In the genomic region with DNA sequence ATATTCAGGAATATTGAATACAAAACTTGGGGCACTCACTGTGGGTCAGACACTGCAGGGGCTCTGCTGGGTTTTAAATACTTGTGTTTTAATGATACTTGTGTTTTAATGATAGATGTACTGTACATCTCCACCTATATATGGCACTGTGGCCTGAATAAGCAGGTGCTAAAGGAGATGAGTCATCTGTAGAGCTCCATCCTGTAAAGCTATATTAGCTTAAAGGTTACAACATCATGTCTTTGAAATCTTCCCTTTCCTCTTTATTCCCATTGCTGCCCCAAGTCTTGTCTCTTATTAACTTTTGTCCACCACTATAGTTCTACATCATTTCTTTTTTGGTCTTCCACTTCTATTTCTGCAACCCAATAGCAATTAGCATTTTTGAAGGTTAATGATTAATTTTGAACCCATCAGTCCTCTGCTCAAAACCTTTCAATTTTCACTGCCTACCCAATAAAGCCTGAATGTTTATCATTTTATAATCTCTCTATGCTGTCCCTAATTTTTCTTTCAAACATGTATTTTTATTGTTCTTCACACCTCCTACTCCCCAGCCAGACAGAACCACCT, we compare ENCODE assay signal across 15 cellular contexts.
DNase-seq lines count a peak whose midpoint lies in the region; ATAC-seq and TF ChIP-seq lines count a peak whose summit lies in the region.
"Had no signal": no experiment of that assay in that cellular context is flagged by ENCODE, and none has a peak within 500 bp of the region (broad histone marks: within the 10 kb centered on the region; RNA-seq: fewer than 3 reads in every experiment).

No MANE protein-coding gene starts in this region.

- H3K4me3 ChIP-seq in tibial nerve = no peak overlapping the region

- TF ChIP-seq CTCF in tibial nerve (IDR thresholded peaks at IDR 0.05) = no peak

- peak; percentile 90 for DNase-seq in DMS53 treated with DMSO at 0.1 percent for 48 hours (lab: John Stamatoyannopoulos, UW; ENCODE audit: unreplicated experiment)
- DNase-seq in NCI-H226 = peak; percentile 12
- no peak for DNase-seq in stimulated activated CD4-positive, alpha-beta T cell treated with anti-CD3 and anti-CD28 coated beads, Interleukin-12 subunit alpha, Interleukin-12 subunit beta, amount 100 ng/mL, for 4 hours
- no peak for DNase-seq in DMS79 treated with DMSO at 0.1 percent for 48 hours (lab: John Stamatoyannopoulos, UW)
- DNase-seq in tibial nerve (ENCODE audit: low spot score in 2 of 2) = no peak
- no peak for DNase-seq in NCI-H2171 treated with DMSO at 0.1 percent for 48 hours (lab: John Stamatoyannopoulos, UW)
- DNase-seq: ACHN; activated naive CD4-positive, alpha-beta T cell treated with anti-CD3 and anti-CD28 coated beads for 36 hours; naive B cell; NCI-H1092; stimulated activated CD4-positive, alpha-beta T cell treated with anti-CD3 and anti-CD28 coated beads, Interleukin-15, amount 100 ng/mL, for 24 hours; stimulated activated naive CD8-positive, alpha-beta T cell treated with anti-CD3 and anti-CD28 coated beads, Interleukin-15, Interleukin-2, amounts not matched to agents 100 U/mL and 50 U/mL, for 24 hours; WERI-Rb-1 had no signal

- H3K27ac ChIP-seq in tibial nerve = no peak overlapping the region
- H3K27ac ChIP-seq: WERI-Rb-1 had no signal

- no peaks in the 10 kb centered on the region for H3K36me3 ChIP-seq in tibial nerve
- H3K36me3 ChIP-seq: WERI-Rb-1 had no signal

- no peaks in the 10 kb centered on the region for H3K27me3 ChIP-seq in tibial nerve

- ATAC-seq in GM19463 (IDR thresholded peaks at IDR 0.05; ENCODE audit: unreplicated experiment) (peak; percentile 90), HG02943 (IDR thresholded peaks at IDR 0.05; ENCODE audit: low read depth, unreplicated experiment) (peak; percentile 92)
- ATAC-seq: stimulated activated naive CD8-positive, alpha-beta T cell treated with anti-CD3 and anti-CD28 coated beads, Interleukin-15, Interleukin-2, amounts not matched to agents 100 U/mL and 50 U/mL, for 24 hours had no signal

- no peak for TF ChIP-seq EP300 in tibial nerve (IDR thresholded peaks at IDR 0.05)

- no peaks in the 10 kb centered on the region for H3K4me1 ChIP-seq in tibial nerve

- TF ChIP-seq POLR2A in tibial nerve (IDR thresholded peaks at IDR 0.05) = no peak

- no peaks in the 10 kb centered on the region for H3K9me3 ChIP-seq in tibial nerve

Comparison
In these comparisons a context has a peak if more than half of its experiments do, and no peak if none do; other contexts are left out.
1. DNase-seq: peak in DMS53 treated with DMSO at 0.1 percent for 48 hours (single experiment) and NCI-H226 (single experiment); none in stimulated activated CD4-positive, alpha-beta T cell treated with anti-CD3 and anti-CD28 coated beads, Interleukin-12 subunit alpha, Interleukin-12 subunit beta, amount 100 ng/mL, for 4 hours (single experiment), DMS79 treated with DMSO at 0.1 percent for 48 hours (single experiment), tibial nerve (0 of 2) and NCI-H2171 treated with DMSO at 0.1 percent for 48 hours (single experiment).